ENCODE assay signal across 1 cellular context in the genomic region with DNA sequence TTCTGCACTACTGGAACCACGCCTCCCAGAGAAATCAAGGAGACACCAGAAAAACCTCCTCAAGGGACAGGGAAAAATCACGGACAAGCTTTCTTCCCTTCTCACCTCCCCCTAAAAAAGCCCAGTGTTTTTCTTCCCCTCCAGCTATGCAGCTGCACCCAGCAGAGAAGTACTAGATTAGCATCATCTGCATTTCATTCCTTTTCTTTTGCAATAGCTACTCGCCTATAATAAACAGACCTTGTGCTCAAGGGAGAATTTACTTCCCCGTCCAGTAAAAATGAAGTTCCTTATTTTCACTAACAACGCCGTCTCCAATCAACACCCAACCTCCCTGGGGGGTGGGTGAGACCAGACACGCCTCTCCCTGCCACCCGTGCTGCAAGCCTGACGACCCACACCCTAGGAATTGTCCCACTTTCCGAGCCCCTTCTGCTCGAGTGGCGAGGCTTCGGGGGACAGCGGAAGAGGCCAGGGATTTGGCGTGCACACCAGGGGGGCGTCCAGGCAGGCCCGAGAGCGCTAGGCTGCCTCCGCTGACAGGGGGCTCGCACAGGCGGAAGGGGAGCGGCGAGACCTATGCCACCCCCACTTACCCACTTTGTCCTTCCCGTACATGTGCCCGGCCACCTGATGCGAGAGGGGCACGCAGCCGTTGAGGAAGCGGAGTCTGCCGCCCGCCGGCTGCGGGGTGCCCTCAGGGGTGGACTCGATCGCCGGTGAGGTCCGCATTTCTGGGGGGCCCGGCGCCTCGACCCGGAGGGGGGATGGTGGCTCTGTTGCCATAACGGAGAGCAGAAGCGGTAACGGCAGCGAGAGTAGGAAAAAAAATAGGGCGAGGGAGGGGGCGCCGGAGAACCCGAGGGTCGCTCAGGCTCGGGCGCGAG.
TF ChIP-seq lines count a peak whose summit lies in the region.

No MANE protein-coding gene starts in this region.

TF ChIP-seq in HepG2, 621 proteins besides CTCF, POLR2A, EP300 and RAD21 (continues in another document):
- TF ChIP-seq RAD51 (IDR thresholded peaks at IDR 0.05; ENCODE audit: borderline replicate concordance): no peak
- TF ChIP-seq ZSCAN22 (CRISPR knock-in tag; IDR thresholded peaks at IDR 0.05): no peak
- no peak for TF ChIP-seq JDP2 (CRISPR knock-in tag; IDR thresholded peaks at IDR 0.05; ENCODE audit: borderline replicate concordance)
- 0 out of 2 replicates have a peak, but pooled peaks have one; percentile 70 for TF ChIP-seq ZNF775 (CRISPR knock-in tag; IDR thresholded peaks at IDR 0.05; ENCODE audit: borderline replicate concordance)
- no peak for TF ChIP-seq ZNF282 (IDR thresholded peaks at IDR 0.05; ENCODE audit: partially characterized antibody)
- TF ChIP-seq XRCC5 (optimal IDR thresholded peaks at IDR 0.05; ENCODE audit: low read length): peak; percentile 22
- no peak for TF ChIP-seq ZNF891 (CRISPR knock-in tag; IDR thresholded peaks at IDR 0.05)
- no peak for TF ChIP-seq PAF1 (CRISPR knock-in tag; IDR thresholded peaks at IDR 0.05)
- peak; percentile 44; the same call in 1 of the 2 replicates for TF ChIP-seq GABPB1 (CRISPR knock-in tag; IDR thresholded peaks at IDR 0.05)
- TF ChIP-seq ZNF230 (CRISPR knock-in tag; IDR thresholded peaks at IDR 0.05): 0 out of 2 replicates have a peak, but pooled peaks have one; percentile 61
- TF ChIP-seq HNRNPL (IDR thresholded peaks at IDR 0.05; ENCODE audit: low read depth, low read length): peak; percentile 67; the same call in 1 of the 2 replicates
- peak; percentile 65 for TF ChIP-seq PHF21A (CRISPR knock-in tag; IDR thresholded peaks at IDR 0.05)
- TF ChIP-seq MED1 (CRISPR knock-in tag; IDR thresholded peaks at IDR 0.05): no peak
- TF ChIP-seq DMAP1 (CRISPR knock-in tag; IDR thresholded peaks at IDR 0.05): peak; percentile 45; the same call in 1 of the 2 replicates
- no peak for TF ChIP-seq ZNF142 (CRISPR knock-in tag; IDR thresholded peaks at IDR 0.05)
- no peak for TF ChIP-seq RFX3 (CRISPR knock-in tag; IDR thresholded peaks at IDR 0.05)
- no peak for TF ChIP-seq NONO (IDR thresholded peaks at IDR 0.05)
- 0 out of 2 replicates have a peak, but pooled peaks have one; percentile 14 for TF ChIP-seq NONO (CRISPR knock-in tag; conservative IDR thresholded peaks at IDR 0.05)
- no peak for TF ChIP-seq ZNF543 (CRISPR knock-in tag; IDR thresholded peaks at IDR 0.05)
- TF ChIP-seq MAX (IDR thresholded peaks at IDR 0.05): no peak; the same call in 1 of the 2 replicates
- no peak for TF ChIP-seq FOXA1 (IDR thresholded peaks at IDR 0.05)
- no peak for TF ChIP-seq FOXA1 (CRISPR knock-in tag; IDR thresholded peaks at IDR 0.05)
- no peak for TF ChIP-seq SRSF4 (IDR thresholded peaks at IDR 0.05; ENCODE audit: low read depth, low read length, poor library complexity, severe bottlenecking)
- TF ChIP-seq ZNF354B (CRISPR knock-in tag; IDR thresholded peaks at IDR 0.05): no peak
- no peak for TF ChIP-seq ZNF331 (CRISPR knock-in tag; IDR thresholded peaks at IDR 0.05)
- 0 out of 2 replicates have a peak, but pooled peaks have one; percentile 12 for TF ChIP-seq ZNF790 (CRISPR knock-in tag; IDR thresholded peaks at IDR 0.05; ENCODE audit: borderline replicate concordance)
- TF ChIP-seq KLF6 (CRISPR knock-in tag; IDR thresholded peaks at IDR 0.05): no peak
- 0 out of 2 replicates have a peak, but pooled peaks have one; percentile 2 for TF ChIP-seq ZNF616 (CRISPR knock-in tag; IDR thresholded peaks at IDR 0.05; ENCODE audit: low read depth)
- TF ChIP-seq ZSCAN29 (CRISPR knock-in tag; conservative IDR thresholded peaks at IDR 0.05): 0 out of 2 replicates have a peak, but pooled peaks have one; percentile 1
- 0 out of 2 replicates have a peak, but pooled peaks have one; percentile 28 for TF ChIP-seq KAT7 (CRISPR knock-in tag; IDR thresholded peaks at IDR 0.05; ENCODE audit: borderline replicate concordance)
- peak; percentile 68; the same call in 1 of the 2 replicates for TF ChIP-seq ARNTL (CRISPR knock-in tag; IDR thresholded peaks at IDR 0.05)
- TF ChIP-seq ZNF18 (CRISPR knock-in tag; IDR thresholded peaks at IDR 0.05; ENCODE audit: insufficient replicate concordance): no peak
- TF ChIP-seq, protein P1, sequence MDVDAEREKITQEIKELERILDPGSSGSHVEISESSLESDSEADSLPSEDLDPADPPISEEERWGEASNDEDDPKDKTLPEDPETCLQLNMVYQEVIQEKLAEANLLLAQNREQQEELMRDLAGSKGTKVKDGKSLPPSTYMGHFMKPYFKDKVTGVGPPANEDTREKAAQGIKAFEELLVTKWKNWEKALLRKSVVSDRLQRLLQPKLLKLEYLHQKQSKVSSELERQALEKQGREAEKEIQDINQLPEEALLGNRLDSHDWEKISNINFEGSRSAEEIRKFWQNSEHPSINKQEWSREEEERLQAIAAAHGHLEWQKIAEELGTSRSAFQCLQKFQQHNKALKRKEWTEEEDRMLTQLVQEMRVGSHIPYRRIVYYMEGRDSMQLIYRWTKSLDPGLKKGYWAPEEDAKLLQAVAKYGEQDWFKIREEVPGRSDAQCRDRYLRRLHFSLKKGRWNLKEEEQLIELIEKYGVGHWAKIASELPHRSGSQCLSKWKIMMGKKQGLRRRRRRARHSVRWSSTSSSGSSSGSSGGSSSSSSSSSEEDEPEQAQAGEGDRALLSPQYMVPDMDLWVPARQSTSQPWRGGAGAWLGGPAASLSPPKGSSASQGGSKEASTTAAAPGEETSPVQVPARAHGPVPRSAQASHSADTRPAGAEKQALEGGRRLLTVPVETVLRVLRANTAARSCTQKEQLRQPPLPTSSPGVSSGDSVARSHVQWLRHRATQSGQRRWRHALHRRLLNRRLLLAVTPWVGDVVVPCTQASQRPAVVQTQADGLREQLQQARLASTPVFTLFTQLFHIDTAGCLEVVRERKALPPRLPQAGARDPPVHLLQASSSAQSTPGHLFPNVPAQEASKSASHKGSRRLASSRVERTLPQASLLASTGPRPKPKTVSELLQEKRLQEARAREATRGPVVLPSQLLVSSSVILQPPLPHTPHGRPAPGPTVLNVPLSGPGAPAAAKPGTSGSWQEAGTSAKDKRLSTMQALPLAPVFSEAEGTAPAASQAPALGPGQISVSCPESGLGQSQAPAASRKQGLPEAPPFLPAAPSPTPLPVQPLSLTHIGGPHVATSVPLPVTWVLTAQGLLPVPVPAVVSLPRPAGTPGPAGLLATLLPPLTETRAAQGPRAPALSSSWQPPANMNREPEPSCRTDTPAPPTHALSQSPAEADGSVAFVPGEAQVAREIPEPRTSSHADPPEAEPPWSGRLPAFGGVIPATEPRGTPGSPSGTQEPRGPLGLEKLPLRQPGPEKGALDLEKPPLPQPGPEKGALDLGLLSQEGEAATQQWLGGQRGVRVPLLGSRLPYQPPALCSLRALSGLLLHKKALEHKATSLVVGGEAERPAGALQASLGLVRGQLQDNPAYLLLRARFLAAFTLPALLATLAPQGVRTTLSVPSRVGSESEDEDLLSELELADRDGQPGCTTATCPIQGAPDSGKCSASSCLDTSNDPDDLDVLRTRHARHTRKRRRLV (CRISPR knock-in tag; IDR thresholded peaks at IDR 0.05): no peak
- TF ChIP-seq NRL (CRISPR knock-in tag; IDR thresholded peaks at IDR 0.05; ENCODE audit: borderline replicate concordance): peak; percentile 55; the same call in 1 of the 2 replicates
- TF ChIP-seq, protein P2, sequence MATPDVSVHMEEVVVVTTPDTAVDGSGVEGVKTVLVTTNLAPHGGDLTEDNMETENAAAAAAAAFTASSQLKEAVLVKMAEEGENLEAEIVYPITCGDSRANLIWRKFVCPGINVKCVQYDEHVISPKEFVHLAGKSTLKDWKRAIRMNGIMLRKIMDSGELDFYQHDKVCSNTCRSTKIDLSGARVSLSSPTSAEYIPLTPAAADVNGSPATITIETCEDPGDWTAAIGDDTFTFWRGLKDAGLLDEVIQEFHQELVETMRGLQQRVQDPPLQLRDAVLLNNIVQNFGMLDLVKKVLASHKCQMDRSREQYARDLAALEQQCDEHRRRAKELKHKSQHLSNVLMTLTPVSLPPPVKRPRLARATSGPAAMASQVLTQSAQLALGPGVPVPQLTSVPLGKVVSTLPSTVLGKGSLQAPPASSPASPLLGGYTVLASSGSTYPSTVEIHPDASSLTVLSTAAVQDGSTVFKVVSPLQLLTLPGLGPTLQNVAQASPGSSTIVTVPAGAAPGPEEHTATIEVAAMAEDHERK (CRISPR knock-in tag; IDR thresholded peaks at IDR 0.05; ENCODE audit: low read depth): no peak
- 0 out of 2 replicates have a peak, but pooled peaks have one; percentile 15 for TF ChIP-seq CHD4 (IDR thresholded peaks at IDR 0.05; ENCODE audit: borderline replicate concordance, low read length)
- TF ChIP-seq STAG1 (CRISPR knock-in tag; IDR thresholded peaks at IDR 0.05): 0 out of 2 replicates have a peak, but pooled peaks have one; percentile 2
- peak; percentile 26; the same call in 1 of the 2 replicates for TF ChIP-seq ZNF839 (CRISPR knock-in tag; IDR thresholded peaks at IDR 0.05; ENCODE audit: borderline replicate concordance)
- 0 out of 2 replicates have a peak, but pooled peaks have one; percentile 2 for TF ChIP-seq FOXO1 (CRISPR knock-in tag; IDR thresholded peaks at IDR 0.05)
- no peak for TF ChIP-seq ZBTB46 (CRISPR knock-in tag; IDR thresholded peaks at IDR 0.05; ENCODE audit: borderline replicate concordance)
- TF ChIP-seq ZBTB7B (CRISPR knock-in tag; IDR thresholded peaks at IDR 0.05): peak; percentile 62; the same call in 1 of the 2 replicates
- TF ChIP-seq ELF1 (CRISPR knock-in tag; IDR thresholded peaks at IDR 0.05): no peak
- TF ChIP-seq ZNF350 (CRISPR knock-in tag; IDR thresholded peaks at IDR 0.05; ENCODE audit: borderline replicate concordance, low read depth): peak; percentile 37; the same call in 1 of the 2 replicates
- peak; percentile 27; the same call in 1 of the 2 replicates for TF ChIP-seq ZNF558 (CRISPR knock-in tag; IDR thresholded peaks at IDR 0.05; ENCODE audit: borderline replicate concordance)
- TF ChIP-seq TCF7L2 (IDR thresholded peaks at IDR 0.05; ENCODE audit: low read depth, low read length): no peak
- TF ChIP-seq MEIS2 (CRISPR knock-in tag; IDR thresholded peaks at IDR 0.05): no peak; the same call in 1 of the 2 replicates
- TF ChIP-seq FOXA3 (CRISPR knock-in tag; IDR thresholded peaks at IDR 0.05): no peak
- peak; percentile 76; the same call in 1 of the 2 replicates for TF ChIP-seq ZNF383 (CRISPR knock-in tag; IDR thresholded peaks at IDR 0.05; ENCODE audit: borderline replicate concordance)
- TF ChIP-seq CCAR2 (optimal IDR thresholded peaks at IDR 0.05; ENCODE audit: low read depth, low read length): no peak
